In the genomic region with DNA sequence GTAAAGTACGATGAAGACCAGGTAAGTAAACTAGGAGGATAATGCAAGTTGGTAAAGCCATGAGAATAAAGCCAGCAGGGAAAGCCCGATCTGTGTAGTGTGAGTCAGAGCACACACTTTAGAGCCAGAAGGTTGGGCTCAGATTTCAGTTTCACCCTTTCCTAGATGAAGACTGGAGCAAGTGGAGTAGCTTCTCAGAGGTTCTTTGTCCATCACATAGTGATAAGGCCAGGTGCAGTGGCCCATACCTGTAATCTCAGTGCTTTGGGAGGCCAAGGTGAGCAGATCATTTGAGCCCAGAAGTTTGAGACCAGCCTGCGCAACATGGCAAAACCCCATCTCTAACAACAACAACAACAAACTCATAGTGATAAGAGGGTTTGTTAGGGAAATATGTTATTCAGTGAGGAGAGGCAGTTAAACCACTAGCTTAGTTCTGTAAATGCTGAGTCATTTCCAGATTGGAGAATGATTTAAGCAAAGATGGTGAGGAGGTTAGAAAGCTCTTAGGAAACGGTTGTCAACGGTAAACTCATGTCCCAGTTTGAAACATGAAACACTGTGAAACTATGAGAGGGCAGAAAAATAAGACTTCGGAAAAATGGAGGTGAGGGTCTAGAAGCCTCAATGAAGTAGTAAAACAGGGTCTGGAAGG, we compare ENCODE assay signal across 1 cellular context.
TF ChIP-seq lines count a peak whose summit lies in the region.

No MANE protein-coding gene starts in this region.

TF ChIP-seq in HepG2, 621 proteins besides CTCF, POLR2A, EP300 and RAD21 (continued from another document):
- TF ChIP-seq FOXK1 (CRISPR knock-in tag; IDR thresholded peaks at IDR 0.05; ENCODE audit: borderline replicate concordance, low read depth) (no peak), PAX8 (CRISPR knock-in tag; IDR thresholded peaks at IDR 0.05; ENCODE audit: borderline replicate concordance) (no peak), PRDM4 (CRISPR knock-in tag; IDR thresholded peaks at IDR 0.05; ENCODE audit: borderline replicate concordance) (no peak), ARNT (IDR thresholded peaks at IDR 0.05) (no peak), NFE2L2 (IDR thresholded peaks at IDR 0.05; ENCODE audit: low read length) (peak; percentile 91), KLF11 (CRISPR knock-in tag; IDR thresholded peaks at IDR 0.05) (no peak), MAFK (conservative IDR thresholded peaks at IDR 0.05 in 1 of 2, IDR thresholded peaks at IDR 0.05 in 1 of 2; ENCODE audit: low read length in 2 of 2) (peak; percentile 20 to 43; a peak in 2 of 4 replicates), RARG (CRISPR knock-in tag; IDR thresholded peaks at IDR 0.05; ENCODE audit: low read depth) (no peak), ZNF264 (CRISPR knock-in tag; IDR thresholded peaks at IDR 0.05) (no peak)
- TF ChIP-seq, protein P1, sequence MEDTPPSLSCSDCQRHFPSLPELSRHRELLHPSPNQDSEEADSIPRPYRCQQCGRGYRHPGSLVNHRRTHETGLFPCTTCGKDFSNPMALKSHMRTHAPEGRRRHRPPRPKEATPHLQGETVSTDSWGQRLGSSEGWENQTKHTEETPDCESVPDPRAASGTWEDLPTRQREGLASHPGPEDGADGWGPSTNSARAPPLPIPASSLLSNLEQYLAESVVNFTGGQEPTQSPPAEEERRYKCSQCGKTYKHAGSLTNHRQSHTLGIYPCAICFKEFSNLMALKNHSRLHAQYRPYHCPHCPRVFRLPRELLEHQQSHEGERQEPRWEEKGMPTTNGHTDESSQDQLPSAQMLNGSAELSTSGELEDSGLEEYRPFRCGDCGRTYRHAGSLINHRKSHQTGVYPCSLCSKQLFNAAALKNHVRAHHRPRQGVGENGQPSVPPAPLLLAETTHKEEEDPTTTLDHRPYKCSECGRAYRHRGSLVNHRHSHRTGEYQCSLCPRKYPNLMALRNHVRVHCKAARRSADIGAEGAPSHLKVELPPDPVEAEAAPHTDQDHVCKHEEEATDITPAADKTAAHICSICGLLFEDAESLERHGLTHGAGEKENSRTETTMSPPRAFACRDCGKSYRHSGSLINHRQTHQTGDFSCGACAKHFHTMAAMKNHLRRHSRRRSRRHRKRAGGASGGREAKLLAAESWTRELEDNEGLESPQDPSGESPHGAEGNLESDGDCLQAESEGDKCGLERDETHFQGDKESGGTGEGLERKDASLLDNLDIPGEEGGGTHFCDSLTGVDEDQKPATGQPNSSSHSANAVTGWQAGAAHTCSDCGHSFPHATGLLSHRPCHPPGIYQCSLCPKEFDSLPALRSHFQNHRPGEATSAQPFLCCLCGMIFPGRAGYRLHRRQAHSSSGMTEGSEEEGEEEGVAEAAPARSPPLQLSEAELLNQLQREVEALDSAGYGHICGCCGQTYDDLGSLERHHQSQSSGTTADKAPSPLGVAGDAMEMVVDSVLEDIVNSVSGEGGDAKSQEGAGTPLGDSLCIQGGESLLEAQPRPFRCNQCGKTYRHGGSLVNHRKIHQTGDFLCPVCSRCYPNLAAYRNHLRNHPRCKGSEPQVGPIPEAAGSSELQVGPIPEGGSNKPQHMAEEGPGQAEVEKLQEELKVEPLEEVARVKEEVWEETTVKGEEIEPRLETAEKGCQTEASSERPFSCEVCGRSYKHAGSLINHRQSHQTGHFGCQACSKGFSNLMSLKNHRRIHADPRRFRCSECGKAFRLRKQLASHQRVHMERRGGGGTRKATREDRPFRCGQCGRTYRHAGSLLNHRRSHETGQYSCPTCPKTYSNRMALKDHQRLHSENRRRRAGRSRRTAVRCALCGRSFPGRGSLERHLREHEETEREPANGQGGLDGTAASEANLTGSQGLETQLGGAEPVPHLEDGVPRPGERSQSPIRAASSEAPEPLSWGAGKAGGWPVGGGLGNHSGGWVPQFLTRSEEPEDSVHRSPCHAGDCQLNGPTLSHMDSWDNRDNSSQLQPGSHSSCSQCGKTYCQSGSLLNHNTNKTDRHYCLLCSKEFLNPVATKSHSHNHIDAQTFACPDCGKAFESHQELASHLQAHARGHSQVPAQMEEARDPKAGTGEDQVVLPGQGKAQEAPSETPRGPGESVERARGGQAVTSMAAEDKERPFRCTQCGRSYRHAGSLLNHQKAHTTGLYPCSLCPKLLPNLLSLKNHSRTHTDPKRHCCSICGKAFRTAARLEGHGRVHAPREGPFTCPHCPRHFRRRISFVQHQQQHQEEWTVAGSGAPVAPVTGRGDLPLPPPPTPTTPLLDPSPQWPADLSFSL (CRISPR knock-in tag; IDR thresholded peaks at IDR 0.05): no peak
